13 cellular contexts compared by ENCODE assay signal in the genomic region with DNA sequence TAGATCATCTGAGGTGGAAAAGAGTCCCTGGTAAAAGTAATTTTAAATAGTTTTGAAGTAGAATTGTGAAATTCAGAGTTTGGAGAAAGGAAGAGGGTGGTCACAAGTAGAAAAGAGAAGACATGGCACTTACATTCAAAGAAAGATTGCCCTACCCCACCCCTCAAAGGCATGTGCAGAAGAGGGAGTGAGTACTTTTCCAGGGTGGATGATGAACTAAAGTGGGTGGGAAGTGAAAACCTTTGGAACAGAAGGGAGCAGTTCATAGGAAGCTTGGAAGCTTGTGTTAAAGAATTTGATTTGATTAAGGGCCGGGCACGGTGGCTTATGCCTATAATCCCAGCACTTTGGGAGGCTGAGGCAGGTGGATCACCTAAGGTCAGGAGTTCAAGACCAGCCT. TPM values are rescaled to one million over a fixed set of nuclear protein-coding genes. Genes with fewer than 3 reads are reported as not detected.
DNase-seq lines count a peak whose midpoint lies in the region; ATAC-seq, FAIRE-seq and TF ChIP-seq lines count a peak whose summit lies in the region.
"Had no signal": no experiment of that assay in that cellular context is flagged by ENCODE, and none has a peak within 500 bp of the region (broad histone marks: within the 10 kb centered on the region; RNA-seq: fewer than 3 reads in every experiment).

No MANE protein-coding gene starts in this region.

- H3K27ac ChIP-seq in cardiac muscle cell, result peak overlapping the region; percentile 57
- H3K27ac ChIP-seq in lower lobe of right lung, result peak overlapping the region; percentile 5
- peak overlapping the region; percentile 65 to 82 (median 78) for H3K27ac ChIP-seq in transverse colon

- H3K36me3 Mint-ChIP-seq in activated T-helper 17 cell treated with anti-CD3 and anti-CD28 coated beads, Interleukin-2, amount 50 U/mL, for 72 hours (ENCODE audit: low read depth), result peaks cover 72% of the 10 kb centered on the region

- no peak for TF ChIP-seq POLR2A in transverse colon (IDR thresholded peaks at IDR 0.05)

- H3K27ac Mint-ChIP-seq in activated T-helper 17 cell treated with anti-CD3 and anti-CD28 coated beads, Interleukin-2, amount 50 U/mL, for 72 hours, result peak overlapping the region; percentile 98

- TF ChIP-seq CTCF in cardiac muscle cell (IDR thresholded peaks at IDR 0.05; ENCODE audit: low read depth, low read length) (no peak), lower lobe of right lung (IDR thresholded peaks at IDR 0.05) (no peak), transverse colon (IDR thresholded peaks at IDR 0.05) (no peak)

- DNase-seq in cardiac muscle cell (ENCODE audit: low read depth in 1 of 2, low spot score in 1 of 2) (no peak), Right ventricle myocardium inferior (ENCODE audit: missing footprints) (no peak), lower lobe of right lung (no peak), transverse colon (peak; percentile 30), frontal cortex (ENCODE audit: low spot score in 2 of 2) (no peak), NOMO-1 (lab: John Stamatoyannopoulos, UW; ENCODE audit: unreplicated experiment in 2 of 2) (no peak)
- DNase-seq: NCI-H1436 treated with DMSO at 0.1 percent for 48 hours, NCI-H526 had no signal

- in situ Hi-C loops in transverse colon (cut with MboI; ENCODE audit: low pct_ligation_motif_present in 1 of 4, low pct_unique_long_range_greater_than_20kb in 1 of 4, low sequenced_read_pairs in 3 of 4), result no loop called here

- no peaks in the 10 kb centered on the region for H3K27me3 Mint-ChIP-seq in activated T-helper 17 cell treated with anti-CD3 and anti-CD28 coated beads, Interleukin-2, amount 50 U/mL, for 72 hours

- no peak for TF ChIP-seq EP300 in transverse colon (IDR thresholded peaks at IDR 0.05; ENCODE audit: low read depth)

- H3K4me3 Mint-ChIP-seq in activated T-helper 17 cell treated with anti-CD3 and anti-CD28 coated beads, Interleukin-2, amount 50 U/mL, for 72 hours, result peak overlapping the region; percentile 78
- H3K4me3 Mint-ChIP-seq: neural crest cell had no signal

- H3K36me3 ChIP-seq in cardiac muscle cell, result no peaks in the 10 kb centered on the region
- no peaks in the 10 kb centered on the region for H3K36me3 ChIP-seq in lower lobe of right lung
- no peaks in the 10 kb centered on the region for H3K36me3 ChIP-seq in transverse colon

- H3K9me3 Mint-ChIP-seq in activated T-helper 17 cell treated with anti-CD3 and anti-CD28 coated beads, Interleukin-2, amount 50 U/mL, for 72 hours, result no peaks in the 10 kb centered on the region
- H3K9me3 Mint-ChIP-seq: neural crest cell had no signal

- H3K4me3 ChIP-seq in cardiac muscle cell (no peak overlapping the region), lower lobe of right lung (no peak overlapping the region), transverse colon (no peak overlapping the region)

- H3K4me1 ChIP-seq in cardiac muscle cell (ENCODE audit: low read depth) (peaks cover 24% of the 10 kb centered on the region), lower lobe of right lung (peaks cover 17% of the 10 kb centered on the region), transverse colon (peaks cover 6 to 58% (median 26%) of the 10 kb centered on the region in 4 donors)

- intact Hi-C loops in Right ventricle myocardium inferior (cut with DNase I), result no loop called here
- intact Hi-C loops in lower lobe of right lung (cut with DNase I), result no loop called here
- intact Hi-C loops in transverse colon (cut with DNase I; ENCODE audit: low total_unique reads), result loop anchor here (5.0 kb wide), 1 partner anchor 159 kb away; the partner anchor contains the start of gene MEI1

- no peaks in the 10 kb centered on the region for H3K9me3 ChIP-seq in cardiac muscle cell (ENCODE audit: low read depth)
- no peaks in the 10 kb centered on the region for H3K9me3 ChIP-seq in lower lobe of right lung
- no peaks in the 10 kb centered on the region for H3K9me3 ChIP-seq in transverse colon

- FAIRE-seq in frontal cortex (lab: Jason Lieb, UNC), result no peak

- 61 to 80% methylated on average over 1 to 2 of the region's 2 CpGs for WGBS in transverse colon (ENCODE audit: low coverage in 1 of 2), 2 donors

- peaks cover 46% of the 10 kb centered on the region for H3K4me1 Mint-ChIP-seq in activated T-helper 17 cell treated with anti-CD3 and anti-CD28 coated beads, Interleukin-2, amount 50 U/mL, for 72 hours

- H3K27me3 ChIP-seq in cardiac muscle cell (no peaks in the 10 kb centered on the region), lower lobe of right lung (ENCODE audit: low read depth) (no peaks in the 10 kb centered on the region), transverse colon (no peaks in the 10 kb centered on the region)

- no peak for ATAC-seq in Right ventricle myocardium inferior
- ATAC-seq in activated T-helper 17 cell treated with anti-CD3 and anti-CD28 coated beads, Interleukin-2, amount 50 U/mL, for 72 hours (replicated peaks), result no peak
- no peak for ATAC-seq in lower lobe of right lung
- ATAC-seq in HG02642 (IDR thresholded peaks at IDR 0.05; ENCODE audit: poor library complexity, unreplicated experiment), result no peak

RNA-seq across cellular contexts. Expression of gene SREBF2, which starts 23.6 kb away (rescaled TPM):
- 259 and 273 TPM in 2 replicates for total RNA-seq in cardiac muscle cell
- 225 and 238 TPM in 2 replicates for polyA plus RNA-seq in cardiac muscle cell
- 75.5 TPM for total RNA-seq in Right ventricle myocardium inferior
- total RNA-seq in activated T-helper 17 cell treated with anti-CD3 and anti-CD28 coated beads, Interleukin-2, amount 50 U/mL, for 72 hours, result 100 to 1,000 TPM; 126 to 162 TPM
- 132 TPM for total RNA-seq in lower lobe of right lung
- 100 to 1,000 TPM; 156 to 252 (median 166) TPM for total RNA-seq in transverse colon
- 56.3 TPM for total RNA-seq in frontal cortex

RNA-seq across cellular contexts. Expression of gene CCDC134, which starts 56.0 kb away (rescaled TPM):
- total RNA-seq in cardiac muscle cell, result 14.8 and 19.3 TPM in 2 replicates
- polyA plus RNA-seq in cardiac muscle cell, result 10.3 and 11.5 TPM in 2 replicates
- total RNA-seq in Right ventricle myocardium inferior, result 4.1 TPM
- 10 to 100 TPM; 21.6 to 22.3 TPM for total RNA-seq in activated T-helper 17 cell treated with anti-CD3 and anti-CD28 coated beads, Interleukin-2, amount 50 U/mL, for 72 hours
- total RNA-seq in lower lobe of right lung, result 7.9 TPM
- total RNA-seq in transverse colon, result 1 to 10 TPM in 2 of 4 donors, not detected in 2; 5.9 to 9.8 TPM
- 14.3 TPM for total RNA-seq in frontal cortex

RNA-seq across cellular contexts. Expression of gene SHISA8, which starts 58.4 kb away (rescaled TPM):
- not detected in 2 replicates for total RNA-seq in cardiac muscle cell
- polyA plus RNA-seq in cardiac muscle cell, result 0.16 TPM in 1 of 2 replicates, not detected in the other
- total RNA-seq in Right ventricle myocardium inferior, result 6.8 TPM
- 1 to 10 TPM in 1 of 2 donors, not detected in 1; 2.8 TPM for total RNA-seq in activated T-helper 17 cell treated with anti-CD3 and anti-CD28 coated beads, Interleukin-2, amount 50 U/mL, for 72 hours
- not detected for total RNA-seq in lower lobe of right lung
- total RNA-seq in transverse colon, result under 1 TPM in 1 of 4 donors, not detected in 3; 0.32 TPM
- not detected for total RNA-seq in frontal cortex
- total RNA-seq: epithelial cell of proximal tubule had no signal
- polyA plus RNA-seq: BJ had no signal

Comparison
In these comparisons a context has a peak if more than half of its experiments do, and no peak if none do; other contexts are left out.
1. H3K27ac ChIP-seq: peak in every context shown above with its lines; median percentile 78 in transverse colon; 57 in cardiac muscle cell; 5 in lower lobe of right lung.